ENCODE assay signal across 23 cellular contexts in the genomic region with DNA sequence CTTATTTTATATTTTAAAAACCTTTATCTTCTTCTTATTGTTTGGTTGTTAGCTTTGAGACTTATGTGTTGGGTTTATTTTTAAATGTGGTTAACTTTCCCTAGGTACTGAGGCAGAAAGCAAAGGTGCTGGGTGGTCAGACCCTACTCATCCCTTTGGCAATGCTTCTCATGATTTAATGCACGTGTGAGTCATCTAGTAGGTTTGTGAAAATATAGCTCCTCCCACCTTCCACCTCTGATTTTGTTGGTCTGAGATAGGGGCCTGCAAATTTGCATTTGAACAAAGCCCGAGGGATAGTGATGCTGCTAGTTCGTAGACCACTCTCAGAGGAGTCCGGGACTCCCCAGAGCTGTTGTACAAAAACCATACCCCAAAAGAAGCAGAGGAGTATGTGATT.
DNase-seq lines count a peak whose midpoint lies in the region; ATAC-seq, FAIRE-seq and TF ChIP-seq lines count a peak whose summit lies in the region.
"Had no signal": no experiment of that assay in that cellular context is flagged by ENCODE, and none has a peak within 500 bp of the region (broad histone marks: within the 10 kb centered on the region; RNA-seq: fewer than 3 reads in every experiment).

No MANE protein-coding gene starts in this region.

- H3K4me3 ChIP-seq in RWPE2 (ENCODE audit: severe bottlenecking) (no peak overlapping the region), fibroblast of lung (replicated peaks in 1 of 4; ENCODE audit: control extremely low read depth in 1 of 4, insufficient read depth in 1 of 4, low read depth in 3 of 4, low read length in 4 of 4) (no peak overlapping the region), SJCRH30 (no peak overlapping the region)
- H3K4me3 ChIP-seq: gastroesophageal sphincter, HAP-1, SJSA1, thoracic aorta had no signal

- no peaks in the 10 kb centered on the region for H3K27me3 ChIP-seq in RWPE2 (ENCODE audit: insufficient read depth, poor library complexity, severe bottlenecking)
- H3K27me3 ChIP-seq in fibroblast of lung (ENCODE audit: control insufficient read depth, insufficient read depth, low read length): no peaks in the 10 kb centered on the region
- no peaks in the 10 kb centered on the region for H3K27me3 ChIP-seq in SJCRH30
- H3K27me3 ChIP-seq: gastroesophageal sphincter had no signal

- DNase-seq in HT1080 (ENCODE audit: low read depth): peak; percentile 61
- no peak for DNase-seq in RWPE2 (ENCODE audit: low spot score)
- DNase-seq in fibroblast of lung (ENCODE audit: low read depth in 2 of 2): peak; percentile 3 to 47
- DNase-seq in urothelium cell line (ENCODE audit: low spot score): peak; percentile 19
- DNase-seq in GM13976 (ENCODE audit: low spot score): no peak
- no peak for DNase-seq in activated T-cell treated with anti-CD3 and anti-CD28 coated beads, Interleukin-2, amount 50 U/mL, for 48 hours
- DNase-seq in SJCRH30: no peak
- DNase-seq: activated CD4-positive, alpha-beta T cell treated with anti-CD3 and anti-CD28 coated beads, Interleukin-2, amount 50 U/mL, for 1 hour; activated CD8-positive, alpha-beta memory T cell treated with anti-CD3 and anti-CD28 coated beads, Interleukin-2, amount 50 U/mL, for 48 hours; activated effector memory CD4-positive, alpha-beta T cell treated with anti-CD3 and anti-CD28 coated beads, Interleukin-2, amount 50 U/mL, for 16 hours; CD8-positive, alpha-beta T cell; left ventricle myocardium superior; NCI-H1417; NCI-H748 treated with DMSO at 0.1 percent for 48 hours; stimulated activated CD4-positive, alpha-beta T cell treated with anti-CD3 and anti-CD28 coated beads, Interleukin-1b, Interleukin-23, amount 100 ng/mL, for 48 hours; T-helper 2 cell had no signal

- H3K9me3 ChIP-seq in RWPE2 (ENCODE audit: severe bottlenecking) (no peaks in the 10 kb centered on the region), fibroblast of lung (ENCODE audit: control insufficient read depth, insufficient read depth, low read depth, low read length) (no peaks in the 10 kb centered on the region), SJCRH30 (replicated peaks) (no peaks in the 10 kb centered on the region)
- H3K9me3 ChIP-seq: gastroesophageal sphincter, HAP-1, SJSA1, thoracic aorta had no signal

- in situ Hi-C loops in GM13976 (cut with MboI; ENCODE audit: low sequenced_read_pairs, unreplicated experiment): no loop called here

- H3K36me3 ChIP-seq in RWPE2 (ENCODE audit: low read depth) (no peaks in the 10 kb centered on the region), fibroblast of lung (ENCODE audit: control insufficient read depth, insufficient read depth, low read length) (no peaks in the 10 kb centered on the region), SJCRH30 (no peaks in the 10 kb centered on the region)
- H3K36me3 ChIP-seq: gastroesophageal sphincter, HAP-1, SJSA1, thoracic aorta had no signal

- peak; percentile 40; the same call in 1 of the 3 replicates for ATAC-seq in RWPE2 (ENCODE audit: low read depth)
- ATAC-seq: CD8-positive, alpha-beta T cell; gastroesophageal sphincter; left ventricle myocardium superior; stimulated activated memory B cell treated with anti-CD40 and anti-IgM and Interleukin-4, amounts not matched to agents 10 μg/mL and 1 μg/mL and 100 μg/mL, for 72 hours had no signal

- no peaks in the 10 kb centered on the region for H3K79me2 ChIP-seq in fibroblast of lung (ENCODE audit: control insufficient read depth, insufficient read depth, low read length)

- TF ChIP-seq CTCF in RWPE2 (IDR thresholded peaks at IDR 0.05; ENCODE audit: poor library complexity, severe bottlenecking) (no peak), fibroblast of lung (conservative IDR thresholded peaks at IDR 0.05 in 1 of 2, IDR thresholded peaks at IDR 0.05 in 1 of 2; ENCODE audit: low read depth in 1 of 2, low read length in 2 of 2) (no peak), GM13976 (IDR thresholded peaks at IDR 0.05; ENCODE audit: borderline replicate concordance, control extremely low read depth, extremely low read depth, insufficient read depth, missing control alignments) (no peak)

- H3K9ac ChIP-seq in fibroblast of lung (ENCODE audit: insufficient read depth, low read length): no peak overlapping the region

- no peaks in the 10 kb centered on the region for H4K20me1 ChIP-seq in fibroblast of lung (ENCODE audit: control insufficient read depth, extremely low read depth, insufficient read depth, low read length)

- no peak overlapping the region for H3K27ac ChIP-seq in RWPE2 (ENCODE audit: poor library complexity, severe bottlenecking)
- no peak overlapping the region for H3K27ac ChIP-seq in fibroblast of lung (ENCODE audit: insufficient read depth, low read length)
- H3K27ac ChIP-seq in SJCRH30: no peak overlapping the region
- H3K27ac ChIP-seq: gastroesophageal sphincter, SJSA1, thoracic aorta, VCaP had no signal

- H3K4me2 ChIP-seq in fibroblast of lung (ENCODE audit: extremely low read depth, insufficient read depth, low read length): no peak overlapping the region

- no peak overlapping the region for H2AFZ ChIP-seq in fibroblast of lung (ENCODE audit: low read length)

- H3K4me1 ChIP-seq in RWPE2 (ENCODE audit: insufficient read depth, poor library complexity, severe bottlenecking) (no peaks in the 10 kb centered on the region), fibroblast of lung (ENCODE audit: control insufficient read depth, extremely low read depth, insufficient read depth, low read length) (no peaks in the 10 kb centered on the region), SJCRH30 (no peaks in the 10 kb centered on the region)
- H3K4me1 ChIP-seq: gastroesophageal sphincter, HAP-1, SJSA1 had no signal

- FAIRE-seq in urothelium cell line (lab: Jason Lieb, UNC): no peak
- FAIRE-seq: GM12892 had no signal

Comparison
In these comparisons a context has a peak if more than half of its experiments do, and no peak if none do; other contexts are left out.
1. DNase-seq: peak in HT1080 (single experiment), fibroblast of lung (2 of 2) and urothelium cell line (single experiment); none in RWPE2 (single experiment), GM13976 (single experiment), activated T-cell treated with anti-CD3 and anti-CD28 coated beads, Interleukin-2, amount 50 U/mL, for 48 hours (0 of 2) and SJCRH30 (0 of 2).